Comparison of ENCODE assay signal across 8 cellular contexts in genomic region chr2:45649457-45649854, GRCh38. TPM values are rescaled to one million over a fixed set of nuclear protein-coding genes. Genes with fewer than 3 reads are reported as not detected.
DNase-seq lines count a peak whose midpoint lies in the region; ATAC-seq and TF ChIP-seq lines count a peak whose summit lies in the region.

No MANE protein-coding gene starts in this region.

- H3K27ac ChIP-seq in WERI-Rb-1: no peak overlapping the region
- H3K27ac ChIP-seq in gastrocnemius medialis: peak overlapping the region; percentile 93 to 100 (median 94)

- intact Hi-C loops in activated CD4-positive, alpha-beta T cell treated with anti-CD3 and anti-CD28 coated beads for 36 hours (cut with DNase I, micrococcal nuclease): no loop called here
- intact Hi-C loops in gastrocnemius medialis (cut with DNase I; ENCODE audit: low total_unique reads): no loop called here

- peak overlapping the region; percentile 31 for H3K27ac Mint-ChIP-seq in activated CD4-positive, alpha-beta T cell treated with anti-CD3 and anti-CD28 coated beads for 36 hours

- H3K9me3 ChIP-seq in WERI-Rb-1 (ENCODE audit: severe bottlenecking) (no peaks in the 10 kb centered on the region), gastrocnemius medialis (no peaks in the 10 kb centered on the region)

- ATAC-seq in activated CD4-positive, alpha-beta T cell treated with anti-CD3 and anti-CD28 coated beads for 36 hours: no peak
- ATAC-seq in gastrocnemius medialis: no peak

- H3K27me3 Mint-ChIP-seq in activated CD4-positive, alpha-beta T cell treated with anti-CD3 and anti-CD28 coated beads for 36 hours: peaks cover 6% of the 10 kb centered on the region

- H3K4me3 ChIP-seq in WERI-Rb-1 (ENCODE audit: low read depth, low read length) (peak overlapping the region; percentile 54), gastrocnemius medialis (peak overlapping the region; percentile 74 to 93 (median 84))

- TF ChIP-seq POLR2A in gastrocnemius medialis (IDR thresholded peaks at IDR 0.05): no peak

- CTCF ChIA-PET in activated CD4-positive, alpha-beta T cell treated with anti-CD3 and anti-CD28 coated beads for 36 hours (lab: Charles Lee): interaction anchor here (0.6 to 7.7 kb wide), 7 partner anchors 9 to 286 kb away, joined by 3 to 63 read pairs (median 3); no protein-coding TSS in a partner anchor

- TF ChIP-seq CTCF in WERI-Rb-1 (IDR thresholded peaks at IDR 0.05; ENCODE audit: low read depth, low read length): no peak
- no peak for TF ChIP-seq CTCF in gastrocnemius medialis (IDR thresholded peaks at IDR 0.05 in 4 of 5, conservative IDR thresholded peaks at IDR 0.05 in 1 of 5)

- peaks cover 27% of the 10 kb centered on the region for H3K4me1 Mint-ChIP-seq in activated CD4-positive, alpha-beta T cell treated with anti-CD3 and anti-CD28 coated beads for 36 hours

- H3K4me3 Mint-ChIP-seq in activated CD4-positive, alpha-beta T cell treated with anti-CD3 and anti-CD28 coated beads for 36 hours: peak overlapping the region; percentile 87

- H3K36me3 Mint-ChIP-seq in activated CD4-positive, alpha-beta T cell treated with anti-CD3 and anti-CD28 coated beads for 36 hours (ENCODE audit: low read depth): peaks cover 7% of the 10 kb centered on the region

- no peak for DNase-seq in activated CD4-positive, alpha-beta T cell treated with anti-CD3 and anti-CD28 coated beads for 36 hours
- DNase-seq in activated CD4-positive, alpha-beta T cell treated with anti-CD3 and anti-CD28 coated beads, Interleukin-2, amount 50 U/mL, for 48 hours: no peak
- DNase-seq in WERI-Rb-1 (no peak), germinal center (ENCODE audit: low spot score) (peak; percentile 18), gastrocnemius medialis (no peak), KG1 (lab: John Stamatoyannopoulos, UW) (no peak), activated gamma-delta T cell treated with Interleukin-2 at 50 U/mL for 16 hours (no peak)
- DNase-seq in activated CD4-positive, alpha-beta T cell treated with anti-CD3 and anti-CD28 coated beads, Interleukin-2, amount 50 U/mL, for 4 hours: no peak

- H3K27me3 ChIP-seq in WERI-Rb-1 (ENCODE audit: insufficient read depth, low read depth, severe bottlenecking) (peaks cover 14% of the 10 kb centered on the region), gastrocnemius medialis (no peaks in the 10 kb centered on the region)

- no peaks in the 10 kb centered on the region for H3K9me3 Mint-ChIP-seq in activated CD4-positive, alpha-beta T cell treated with anti-CD3 and anti-CD28 coated beads for 36 hours (ENCODE audit: low read depth)

- peaks cover 24 to 33% of the 10 kb centered on the region in 2 donors for H3K4me1 ChIP-seq in gastrocnemius medialis

- in situ Hi-C loops in gastrocnemius medialis (cut with MboI; ENCODE audit: low sequenced_read_pairs in 4 of 4): loop anchor here (5.0 kb wide), 2 partner anchors 128 to 288 kb away; no protein-coding TSS in a partner anchor

- H3K36me3 ChIP-seq in WERI-Rb-1: no peaks in the 10 kb centered on the region
- H3K36me3 ChIP-seq in gastrocnemius medialis: no peaks in the 10 kb centered on the region

- POLR2A ChIA-PET in activated CD4-positive, alpha-beta T cell treated with anti-CD3 and anti-CD28 coated beads for 36 hours (lab: Charles Lee): interaction anchor here (1.5 kb wide), 1 partner anchor 129 kb away, joined by 4 read pairs; no protein-coding TSS in a partner anchor

RNA-seq across cellular contexts. Expression of gene PRKCE, which starts 2.0 kb away (rescaled TPM):
- total RNA-seq in activated CD4-positive, alpha-beta T cell treated with anti-CD3 and anti-CD28 coated beads for 36 hours: 10 to 100 TPM in 1 of 2 experiments, 1 to 10 TPM in 1; 9.0 to 13.2 TPM
- total RNA-seq in gastrocnemius medialis: 10 to 100 TPM in 2 of 4 donors, 1 to 10 TPM in 2; 5.8 to 28.9 (median 11.8) TPM

RNA-seq across cellular contexts. Expression of gene SRBD1, which starts 38.4 kb away (rescaled TPM):
- 10 to 100 TPM; 19.2 to 25.0 TPM for total RNA-seq in activated CD4-positive, alpha-beta T cell treated with anti-CD3 and anti-CD28 coated beads for 36 hours
- total RNA-seq in gastrocnemius medialis: 10 to 100 TPM in 1 of 4 donors, 1 to 10 TPM in 3; 3.0 to 10.1 (median 4.5) TPM
